In the genomic region with DNA sequence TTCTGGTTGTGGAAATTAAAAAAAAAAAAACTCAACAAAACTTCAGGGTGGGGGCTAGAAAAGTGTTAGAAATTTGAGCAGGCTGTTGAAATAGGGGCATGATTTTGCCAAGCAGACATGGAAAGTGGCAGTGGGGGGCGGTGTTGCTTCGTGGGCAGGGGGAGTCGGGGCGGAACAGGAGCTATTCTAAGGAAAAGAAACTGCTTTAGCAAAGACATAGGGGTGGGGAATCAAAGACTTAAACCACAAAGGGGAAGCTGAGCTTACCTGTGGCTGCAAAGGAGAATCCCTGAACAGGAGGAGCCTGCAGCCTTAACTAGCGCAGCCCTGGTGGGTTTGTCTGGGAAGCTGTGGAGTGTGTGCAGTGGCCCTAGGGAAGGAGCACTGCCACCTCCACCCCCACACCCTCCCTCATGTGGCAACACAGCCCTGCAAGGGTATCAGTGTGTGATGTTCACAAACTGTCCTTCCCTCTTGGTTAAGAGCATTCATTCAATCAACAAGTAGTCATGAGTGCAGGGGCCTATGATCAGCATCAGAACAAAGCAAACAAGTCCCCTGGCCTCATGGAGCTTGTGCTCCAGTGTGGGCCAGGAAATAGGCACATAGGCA, we compare ENCODE assay signal across 8 cellular contexts. TPM values are rescaled to one million over a fixed set of nuclear protein-coding genes. Genes with fewer than 3 reads are reported as not detected.
DNase-seq lines count a peak whose midpoint lies in the region; ATAC-seq and TF ChIP-seq lines count a peak whose summit lies in the region.

No MANE protein-coding gene starts in this region.

- CTCF ChIA-PET in GM10248 (lab: Yijun Ruan, JAX) = interaction anchor here (0.8 to 2.8 kb wide), 15 partner anchors 8 to 331 kb away, joined by 3 to 9 read pairs (median 3); no protein-coding TSS in a partner anchor
- CTCF ChIA-PET in Caco-2 (lab: Charles Lee) = no interaction called here

- H3K36me3 ChIP-seq in brain microvascular endothelial cell (replicated peaks) (no peaks in the 10 kb centered on the region), Caco-2 (ENCODE audit: control insufficient read depth, insufficient read depth, low read length) (no peaks in the 10 kb centered on the region)

- H3K9me3 Mint-ChIP-seq in Caco-2 (ENCODE audit: unreplicated experiment) = no peaks in the 10 kb centered on the region

- H3K4me1 Mint-ChIP-seq in Caco-2 (ENCODE audit: low read depth, unreplicated experiment) = no peaks in the 10 kb centered on the region

- H3K27me3 ChIP-seq in brain microvascular endothelial cell (replicated peaks) (no peaks in the 10 kb centered on the region), Caco-2 (replicated peaks; ENCODE audit: control insufficient read depth, insufficient read depth, low read length) (no peaks in the 10 kb centered on the region), foreskin keratinocyte (no peaks in the 10 kb centered on the region)

- no peak overlapping the region for H3K4me3 Mint-ChIP-seq in Caco-2 (ENCODE audit: unreplicated experiment)

- no peaks in the 10 kb centered on the region for H3K9me3 ChIP-seq in Caco-2

- in situ Hi-C loops in KBM-7 (cut with MboI; ENCODE audit: low pct_unique_long_range_greater_than_20kb, low sequenced_read_pairs) = no loop called here
- in situ Hi-C loops in brain microvascular endothelial cell (cut with HindIII; ENCODE audit: low pct_ligation_motif_present, low sequenced_read_pairs) = no loop called here

- no peaks in the 10 kb centered on the region for H3K27me3 Mint-ChIP-seq in Caco-2 (ENCODE audit: insufficient read depth, unreplicated experiment)

- no peaks in the 10 kb centered on the region for H3K4me1 ChIP-seq in Caco-2
- H3K4me1 ChIP-seq in foreskin keratinocyte = no peaks in the 10 kb centered on the region

- no TSS peak for BruUV-seq in Caco-2 (replicated peaks; lab: Mats Ljungman, UMichigan)

- H3K27ac ChIP-seq in brain microvascular endothelial cell (no peak overlapping the region), foreskin keratinocyte (no peak overlapping the region)

- no peaks in the 10 kb centered on the region for H3K36me3 Mint-ChIP-seq in Caco-2 (ENCODE audit: insufficient read depth, unreplicated experiment)

- H3K4me3 ChIP-seq in brain microvascular endothelial cell (ENCODE audit: low read depth, low read length) (no peak overlapping the region), Caco-2 (ENCODE audit: low read depth, low read length) (no peak overlapping the region)

- DNase-seq in GM10248 (ENCODE audit: extremely low spot score) (peak; percentile 76), KBM-7 (peak; percentile 61), brain microvascular endothelial cell (no peak), Caco-2 (no peak), DMS79 treated with DMSO at 0.1 percent for 48 hours (lab: John Stamatoyannopoulos, UW) (no peak), NCI-H446 treated with DMSO at 0.1 percent for 48 hours (lab: John Stamatoyannopoulos, UW) (no peak), foreskin keratinocyte (no peak)

- POLR2A ChIA-PET in GM10248 (lab: Yijun Ruan, JAX) (interaction anchor here (0.9 kb wide), 1 partner anchor 13 kb away, joined by 4 read pairs; no protein-coding TSS in a partner anchor), Caco-2 (lab: Charles Lee) (no interaction called here)

- peak; percentile 73 for ATAC-seq in GM21515 (IDR thresholded peaks at IDR 0.05; ENCODE audit: unreplicated experiment)
- no peak for ATAC-seq in foreskin keratinocyte

- TF ChIP-seq CTCF in GM10248 (IDR thresholded peaks at IDR 0.05; ENCODE audit: control extremely low read depth, extremely low read depth, low read depth, missing control alignments) (peak; percentile 68), brain microvascular endothelial cell (IDR thresholded peaks at IDR 0.05; ENCODE audit: low read depth, low read length, missing control alignments) (peak; percentile 13), Caco-2 (IDR thresholded peaks at IDR 0.05; ENCODE audit: insufficient read depth in 1 of 2, low read depth in 1 of 2, low read length in 1 of 2, severe bottlenecking in 1 of 2, unreplicated experiment in 1 of 2) (no peak), foreskin keratinocyte (conservative IDR thresholded peaks at IDR 0.05) (no peak)

- H3K27ac Mint-ChIP-seq in Caco-2 (ENCODE audit: unreplicated experiment) = no peak overlapping the region

- intact Hi-C loops in Caco-2 (cut with micrococcal nuclease; ENCODE audit: unreplicated experiment) = no loop called here

RNA-seq across cellular contexts. Expression of a gene that starts 20.5 kb away (rescaled TPM):
- total RNA-seq in Caco-2 (2022) (15.3 and 15.7 TPM in 2 replicates), foreskin keratinocyte (31.7 and 33.3 TPM in 2 replicates)
- polyA plus RNA-seq in foreskin keratinocyte = 15.8 and 17.2 TPM in 2 replicates

Comparison
In these comparisons a context has a peak if more than half of its experiments do, and no peak if none do; other contexts are left out.
1. DNase-seq: peak in GM10248 (single experiment) and KBM-7 (single experiment); none in brain microvascular endothelial cell (single experiment), Caco-2 (0 of 2), DMS79 treated with DMSO at 0.1 percent for 48 hours (single experiment), NCI-H446 treated with DMSO at 0.1 percent for 48 hours (single experiment) and foreskin keratinocyte (0 of 2).
2. CTCF ChIP-seq: peak in GM10248 (single experiment) and brain microvascular endothelial cell (single experiment); none in Caco-2 (0 of 2) and foreskin keratinocyte (single experiment).